1 cellular context compared by ENCODE assay signal in genomic region chr9:70601000-70601929, GRCh38.
TF ChIP-seq lines count a peak whose summit lies in the region.

No MANE protein-coding gene starts in this region.

TF ChIP-seq in HEK293, 187 proteins besides CTCF, POLR2A, EP300 and RAD21 (continued from another document):
- TF ChIP-seq, protein P1, sequence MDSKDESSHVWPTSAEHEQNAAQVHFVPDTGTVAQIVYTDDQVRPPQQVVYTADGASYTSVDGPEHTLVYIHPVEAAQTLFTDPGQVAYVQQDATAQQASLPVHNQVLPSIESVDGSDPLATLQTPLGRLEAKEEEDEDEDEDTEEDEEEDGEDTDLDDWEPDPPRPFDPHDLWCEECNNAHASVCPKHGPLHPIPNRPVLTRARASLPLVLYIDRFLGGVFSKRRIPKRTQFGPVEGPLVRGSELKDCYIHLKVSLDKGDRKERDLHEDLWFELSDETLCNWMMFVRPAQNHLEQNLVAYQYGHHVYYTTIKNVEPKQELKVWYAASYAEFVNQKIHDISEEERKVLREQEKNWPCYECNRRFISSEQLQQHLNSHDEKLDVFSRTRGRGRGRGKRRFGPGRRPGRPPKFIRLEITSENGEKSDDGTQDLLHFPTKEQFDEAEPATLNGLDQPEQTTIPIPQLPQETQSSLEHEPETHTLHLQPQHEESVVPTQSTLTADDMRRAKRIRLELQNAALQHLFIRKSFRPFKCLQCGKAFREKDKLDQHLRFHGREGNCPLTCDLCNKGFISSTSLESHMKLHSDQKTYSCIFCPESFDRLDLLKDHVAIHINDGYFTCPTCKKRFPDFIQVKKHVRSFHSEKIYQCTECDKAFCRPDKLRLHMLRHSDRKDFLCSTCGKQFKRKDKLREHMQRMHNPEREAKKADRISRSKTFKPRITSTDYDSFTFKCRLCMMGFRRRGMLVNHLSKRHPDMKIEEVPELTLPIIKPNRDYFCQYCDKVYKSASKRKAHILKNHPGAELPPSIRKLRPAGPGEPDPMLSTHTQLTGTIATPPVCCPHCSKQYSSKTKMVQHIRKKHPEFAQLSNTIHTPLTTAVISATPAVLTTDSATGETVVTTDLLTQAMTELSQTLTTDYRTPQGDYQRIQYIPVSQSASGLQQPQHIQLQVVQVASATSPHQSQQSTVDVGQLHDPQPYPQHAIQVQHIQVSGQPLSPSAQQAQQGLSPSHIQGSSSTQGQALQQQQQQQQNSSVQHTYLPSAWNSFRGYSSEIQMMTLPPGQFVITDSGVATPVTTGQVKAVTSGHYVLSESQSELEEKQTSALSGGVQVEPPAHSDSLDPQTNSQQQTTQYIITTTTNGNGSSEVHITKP (tag by site-specific recombination; IDR thresholded peaks at IDR 0.05), result peak; percentile 96
